In genomic region chr11:117223741-117224685, GRCh38 we compare ENCODE assay signal across 1 cellular context.
TF ChIP-seq lines count a peak whose summit lies in the region.

No MANE protein-coding gene starts in this region.

TF ChIP-seq in K562, 482 proteins besides CTCF, POLR2A, EP300 and RAD21 (continued from another document and continues in another):
- TF ChIP-seq, protein P1, sequence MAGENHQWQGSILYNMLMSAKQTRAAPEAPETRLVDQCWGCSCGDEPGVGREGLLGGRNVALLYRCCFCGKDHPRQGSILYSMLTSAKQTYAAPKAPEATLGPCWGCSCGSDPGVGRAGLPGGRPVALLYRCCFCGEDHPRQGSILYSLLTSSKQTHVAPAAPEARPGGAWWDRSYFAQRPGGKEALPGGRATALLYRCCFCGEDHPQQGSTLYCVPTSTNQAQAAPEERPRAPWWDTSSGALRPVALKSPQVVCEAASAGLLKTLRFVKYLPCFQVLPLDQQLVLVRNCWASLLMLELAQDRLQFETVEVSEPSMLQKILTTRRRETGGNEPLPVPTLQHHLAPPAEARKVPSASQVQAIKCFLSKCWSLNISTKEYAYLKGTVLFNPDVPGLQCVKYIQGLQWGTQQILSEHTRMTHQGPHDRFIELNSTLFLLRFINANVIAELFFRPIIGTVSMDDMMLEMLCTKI (IDR thresholded peaks at IDR 0.05; ENCODE audit: partially characterized antibody) = no peak
- TF ChIP-seq E2F4 (CRISPR knock-in tag; IDR thresholded peaks at IDR 0.05; ENCODE audit: low read depth) = no peak
- no peak for TF ChIP-seq ZFP36 (IDR thresholded peaks at IDR 0.05; ENCODE audit: low read depth, low read length, partially characterized antibody)
- no peak for TF ChIP-seq PTBP1 (IDR thresholded peaks at IDR 0.05; ENCODE audit: low read depth, low read length)
- no peak for TF ChIP-seq RBM34 (IDR thresholded peaks at IDR 0.05; ENCODE audit: borderline replicate concordance, insufficient read depth, low read length)
- TF ChIP-seq TAL1 (IDR thresholded peaks at IDR 0.05) = peak; percentile 97
- TF ChIP-seq, protein P2, sequence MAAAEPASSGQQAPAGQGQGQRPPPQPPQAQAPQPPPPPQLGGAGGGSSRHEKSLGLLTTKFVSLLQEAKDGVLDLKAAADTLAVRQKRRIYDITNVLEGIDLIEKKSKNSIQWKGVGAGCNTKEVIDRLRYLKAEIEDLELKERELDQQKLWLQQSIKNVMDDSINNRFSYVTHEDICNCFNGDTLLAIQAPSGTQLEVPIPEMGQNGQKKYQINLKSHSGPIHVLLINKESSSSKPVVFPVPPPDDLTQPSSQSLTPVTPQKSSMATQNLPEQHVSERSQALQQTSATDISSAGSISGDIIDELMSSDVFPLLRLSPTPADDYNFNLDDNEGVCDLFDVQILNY (CRISPR knock-in tag; IDR thresholded peaks at IDR 0.05) = 0 out of 2 replicates have a peak, but pooled peaks have one; percentile 39
- no peak for TF ChIP-seq ERF (CRISPR knock-in tag; IDR thresholded peaks at IDR 0.05)
- TF ChIP-seq MYBL2 (IDR thresholded peaks at IDR 0.05; ENCODE audit: low read depth) = no peak
- no peak for TF ChIP-seq MYBL2 (CRISPR knock-in tag; IDR thresholded peaks at IDR 0.05; ENCODE audit: borderline replicate concordance)
- no peak for TF ChIP-seq ZNF561 (CRISPR knock-in tag; conservative IDR thresholded peaks at IDR 0.05)
- TF ChIP-seq ZNF696 (CRISPR knock-in tag; conservative IDR thresholded peaks at IDR 0.05) = no peak
- TF ChIP-seq, protein P3, sequence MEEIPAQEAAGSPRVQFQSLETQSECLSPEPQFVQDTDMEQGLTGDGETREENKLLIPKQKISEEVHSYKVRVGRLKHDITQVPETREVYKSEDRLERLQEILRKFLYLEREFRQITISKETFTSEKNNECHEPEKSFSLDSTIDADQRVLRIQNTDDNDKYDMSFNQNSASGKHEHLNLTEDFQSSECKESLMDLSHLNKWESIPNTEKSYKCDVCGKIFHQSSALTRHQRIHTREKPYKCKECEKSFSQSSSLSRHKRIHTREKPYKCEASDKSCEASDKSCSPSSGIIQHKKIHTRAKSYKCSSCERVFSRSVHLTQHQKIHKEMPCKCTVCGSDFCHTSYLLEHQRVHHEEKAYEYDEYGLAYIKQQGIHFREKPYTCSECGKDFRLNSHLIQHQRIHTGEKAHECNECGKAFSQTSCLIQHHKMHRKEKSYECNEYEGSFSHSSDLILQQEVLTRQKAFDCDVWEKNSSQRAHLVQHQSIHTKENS (CRISPR knock-in tag; IDR thresholded peaks at IDR 0.05) = no peak
- TF ChIP-seq MED1 (CRISPR knock-in tag; IDR thresholded peaks at IDR 0.05; ENCODE audit: borderline replicate concordance) = no peak
- peak; percentile 78 for TF ChIP-seq HDAC2 (IDR thresholded peaks at IDR 0.05)
- no peak for TF ChIP-seq KDM5B (IDR thresholded peaks at IDR 0.05; ENCODE audit: insufficient replicate concordance, low read depth, low read length)
- no peak for TF ChIP-seq ATF2 (CRISPR knock-in tag; IDR thresholded peaks at IDR 0.05)
- no peak for TF ChIP-seq ILK (tag; IDR thresholded peaks at IDR 0.05; ENCODE audit: borderline replicate concordance, low read depth)
- TF ChIP-seq FOXJ2 (tag; IDR thresholded peaks at IDR 0.05) = no peak
- no peak for TF ChIP-seq HLTF (IDR thresholded peaks at IDR 0.05)
- peak; percentile 24; the same call in 1 of the 2 replicates for TF ChIP-seq ATF7 (IDR thresholded peaks at IDR 0.05)
- TF ChIP-seq CSDE1 (IDR thresholded peaks at IDR 0.05) = no peak
- TF ChIP-seq, protein P4, sequence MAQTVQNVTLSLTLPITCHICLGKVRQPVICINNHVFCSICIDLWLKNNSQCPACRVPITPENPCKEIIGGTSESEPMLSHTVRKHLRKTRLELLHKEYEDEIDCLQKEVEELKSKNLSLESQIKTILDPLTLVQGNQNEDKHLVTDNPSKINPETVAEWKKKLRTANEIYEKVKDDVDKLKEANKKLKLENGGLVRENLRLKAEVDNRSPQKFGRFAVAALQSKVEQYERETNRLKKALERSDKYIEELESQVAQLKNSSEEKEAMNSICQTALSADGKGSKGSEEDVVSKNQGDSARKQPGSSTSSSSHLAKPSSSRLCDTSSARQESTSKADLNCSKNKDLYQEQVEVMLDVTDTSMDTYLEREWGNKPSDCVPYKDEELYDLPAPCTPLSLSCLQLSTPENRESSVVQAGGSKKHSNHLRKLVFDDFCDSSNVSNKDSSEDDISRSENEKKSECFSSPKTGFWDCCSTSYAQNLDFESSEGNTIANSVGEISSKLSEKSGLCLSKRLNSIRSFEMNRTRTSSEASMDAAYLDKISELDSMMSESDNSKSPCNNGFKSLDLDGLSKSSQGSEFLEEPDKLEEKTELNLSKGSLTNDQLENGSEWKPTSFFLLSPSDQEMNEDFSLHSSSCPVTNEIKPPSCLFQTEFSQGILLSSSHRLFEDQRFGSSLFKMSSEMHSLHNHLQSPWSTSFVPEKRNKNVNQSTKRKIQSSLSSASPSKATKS (CRISPR knock-in tag; IDR thresholded peaks at IDR 0.05) = no peak
- no peak for TF ChIP-seq NFE2 (IDR thresholded peaks at IDR 0.05; ENCODE audit: low read depth)
- no peak for TF ChIP-seq STAT5B (CRISPR knock-in tag; IDR thresholded peaks at IDR 0.05)
- no peak for TF ChIP-seq ZNF444 (CRISPR knock-in tag; IDR thresholded peaks at IDR 0.05)
- TF ChIP-seq ZNF212 (CRISPR knock-in tag; IDR thresholded peaks at IDR 0.05) = no peak
- no peak for TF ChIP-seq KLF13 (tag; IDR thresholded peaks at IDR 0.05; ENCODE audit: borderline replicate concordance, low read depth)
- TF ChIP-seq, protein P5, sequence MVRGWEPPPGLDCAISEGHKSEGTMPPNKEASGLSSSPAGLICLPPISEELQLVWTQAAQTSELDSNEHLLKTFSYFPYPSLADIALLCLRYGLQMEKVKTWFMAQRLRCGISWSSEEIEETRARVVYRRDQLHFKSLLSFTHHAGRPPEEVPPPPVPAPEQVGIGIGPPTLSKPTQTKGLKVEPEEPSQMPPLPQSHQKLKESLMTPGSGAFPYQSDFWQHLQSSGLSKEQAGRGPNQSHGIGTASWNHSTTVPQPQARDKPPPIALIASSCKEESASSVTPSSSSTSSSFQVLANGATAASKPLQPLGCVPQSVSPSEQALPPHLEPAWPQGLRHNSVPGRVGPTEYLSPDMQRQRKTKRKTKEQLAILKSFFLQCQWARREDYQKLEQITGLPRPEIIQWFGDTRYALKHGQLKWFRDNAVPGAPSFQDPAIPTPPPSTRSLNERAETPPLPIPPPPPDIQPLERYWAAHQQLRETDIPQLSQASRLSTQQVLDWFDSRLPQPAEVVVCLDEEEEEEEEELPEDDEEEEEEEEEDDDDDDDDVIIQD (CRISPR knock-in tag; IDR thresholded peaks at IDR 0.05) = no peak
- TF ChIP-seq TOE1 (IDR thresholded peaks at IDR 0.05; ENCODE audit: borderline replicate concordance) = no peak
- no peak for TF ChIP-seq TOE1 (CRISPR knock-in tag; IDR thresholded peaks at IDR 0.05; ENCODE audit: borderline replicate concordance, low read depth)
- no peak for TF ChIP-seq NCOA4 (IDR thresholded peaks at IDR 0.05; ENCODE audit: partially characterized antibody)
- TF ChIP-seq KAT8 (IDR thresholded peaks at IDR 0.05; ENCODE audit: low read depth) = no peak
- TF ChIP-seq DIDO1 (tag; IDR thresholded peaks at IDR 0.05; ENCODE audit: low read depth) = no peak
- peak; percentile 76 to 98; a peak in 3 of 4 replicates for TF ChIP-seq RCOR1 (IDR thresholded peaks at IDR 0.05; ENCODE audit: borderline replicate concordance in 1 of 2, low read depth in 2 of 2, low read length in 2 of 2)
- TF ChIP-seq NFXL1 (CRISPR knock-in tag; IDR thresholded peaks at IDR 0.05) = no peak
- TF ChIP-seq SMAD2 (IDR thresholded peaks at IDR 0.05; ENCODE audit: low read depth, low read length) = no peak
- TF ChIP-seq, protein P6, sequence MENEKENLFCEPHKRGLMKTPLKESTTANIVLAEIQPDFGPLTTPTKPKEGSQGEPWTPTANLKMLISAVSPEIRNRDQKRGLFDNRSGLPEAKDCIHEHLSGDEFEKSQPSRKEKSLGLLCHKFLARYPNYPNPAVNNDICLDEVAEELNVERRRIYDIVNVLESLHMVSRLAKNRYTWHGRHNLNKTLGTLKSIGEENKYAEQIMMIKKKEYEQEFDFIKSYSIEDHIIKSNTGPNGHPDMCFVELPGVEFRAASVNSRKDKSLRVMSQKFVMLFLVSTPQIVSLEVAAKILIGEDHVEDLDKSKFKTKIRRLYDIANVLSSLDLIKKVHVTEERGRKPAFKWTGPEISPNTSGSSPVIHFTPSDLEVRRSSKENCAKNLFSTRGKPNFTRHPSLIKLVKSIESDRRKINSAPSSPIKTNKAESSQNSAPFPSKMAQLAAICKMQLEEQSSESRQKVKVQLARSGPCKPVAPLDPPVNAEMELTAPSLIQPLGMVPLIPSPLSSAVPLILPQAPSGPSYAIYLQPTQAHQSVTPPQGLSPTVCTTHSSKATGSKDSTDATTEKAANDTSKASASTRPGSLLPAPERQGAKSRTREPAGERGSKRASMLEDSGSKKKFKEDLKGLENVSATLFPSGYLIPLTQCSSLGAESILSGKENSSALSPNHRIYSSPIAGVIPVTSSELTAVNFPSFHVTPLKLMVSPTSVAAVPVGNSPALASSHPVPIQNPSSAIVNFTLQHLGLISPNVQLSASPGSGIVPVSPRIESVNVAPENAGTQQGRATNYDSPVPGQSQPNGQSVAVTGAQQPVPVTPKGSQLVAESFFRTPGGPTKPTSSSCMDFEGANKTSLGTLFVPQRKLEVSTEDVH (IDR thresholded peaks at IDR 0.05; ENCODE audit: low read depth, partially characterized antibody) = no peak
- no peak for TF ChIP-seq PCBP2 (IDR thresholded peaks at IDR 0.05; ENCODE audit: low read depth, low read length, poor library complexity, severe bottlenecking)
- TF ChIP-seq BHLHE40 (IDR thresholded peaks at IDR 0.05; ENCODE audit: low read length) = no peak
- peak; percentile 48 to 65; a peak in 2 of 4 replicates for TF ChIP-seq MAZ (CRISPR knock-in tag; conservative IDR thresholded peaks at IDR 0.05 in 1 of 2, IDR thresholded peaks at IDR 0.05 in 1 of 2)
- TF ChIP-seq ZNF318 (IDR thresholded peaks at IDR 0.05; ENCODE audit: borderline replicate concordance in 1 of 2, low read depth in 1 of 2) = no peak
